Comparison of ENCODE assay signal across 17 cellular contexts in the genomic region with DNA sequence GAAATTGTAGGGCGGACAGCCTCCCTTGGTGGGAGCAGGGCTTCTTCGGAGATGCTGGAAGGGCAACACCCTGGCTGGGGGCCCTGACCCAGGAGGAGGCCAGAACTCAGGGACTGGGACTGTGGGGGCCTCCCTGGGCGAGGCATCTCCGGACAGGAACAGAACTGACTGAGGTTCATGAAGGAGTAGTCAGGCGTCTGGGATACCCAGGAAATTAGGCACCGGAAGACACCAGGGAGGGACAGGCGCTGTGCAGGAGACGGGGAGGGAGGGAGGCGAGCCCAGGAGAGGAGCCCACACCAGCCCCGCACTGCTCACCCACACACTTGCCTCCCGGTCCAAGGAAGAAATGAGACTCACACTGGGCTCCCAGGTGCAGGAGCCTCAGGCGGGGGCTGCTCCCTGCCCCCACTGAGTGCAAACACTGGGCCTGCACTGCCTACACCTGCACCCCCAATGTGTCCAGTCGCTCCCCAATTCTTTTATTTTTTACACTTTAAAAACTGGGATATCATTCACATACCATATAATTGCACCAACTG.
"Had no signal": no experiment of that assay in that cellular context is flagged by ENCODE, and none has a peak within 500 bp of the region (broad histone marks: within the 10 kb centered on the region; RNA-seq: fewer than 3 reads in every experiment).

No MANE protein-coding gene starts in this region.

- H3K4me2 ChIP-seq: hepatocyte had no signal

- H3K36me3 Mint-ChIP-seq: mesothelial cell of epicardium; stimulated activated effector memory CD8-positive, alpha-beta T cell treated with anti-CD3 and anti-CD28 coated beads, Interleukin-12 subunit alpha, Interleukin-12 subunit beta, amount 100 ng/mL, for 72 hours had no signal

- H3K4me1 ChIP-seq: tibial nerve, upper lobe of right lung, vagina had no signal

- H3K27me3 ChIP-seq: hepatocyte, neutrophil, tibial nerve, upper lobe of right lung, vagina had no signal

- H3K9me3 ChIP-seq: neutrophil, vagina had no signal

- DNase-seq: cerebellar nuclear complex; foreskin melanocyte; kidney glomerular epithelial cell; nephron progenitor cell; right cardiac atrium; small intestine; stimulated activated CD4-positive, alpha-beta T cell treated with anti-CD3 and anti-CD28 coated beads, Interleukin-2, amount 100 ng/mL, for 48 hours; stimulated activated CD8-positive, alpha-beta memory T cell treated with anti-CD3 and anti-CD28 coated beads, Interleukin-4, amount 100 ng/mL, for 48 hours; stimulated activated naive CD8-positive, alpha-beta T cell treated with anti-CD3 and anti-CD28 coated beads, Interleukin-15, Interleukin-2, amounts not matched to agents 100 U/mL and 50 U/mL, for 24 hours; upper lobe of right lung had no signal

- H3K79me2 ChIP-seq: hepatocyte had no signal

- H3K9me3 Mint-ChIP-seq: dendritic cell treated with granulocyte-macrophage colony-stimulating factor and Interleukin-4, amounts not matched to agents 40 ng/mL and 50 ng/mL, for 4 days; stimulated activated effector memory CD8-positive, alpha-beta T cell treated with anti-CD3 and anti-CD28 coated beads, Interleukin-12 subunit alpha, Interleukin-12 subunit beta, amount 100 ng/mL, for 72 hours had no signal

- H3K36me3 ChIP-seq: neutrophil, tibial nerve, upper lobe of right lung, vagina had no signal

- H2AFZ ChIP-seq: hepatocyte had no signal

- H3K4me1 Mint-ChIP-seq: stimulated activated effector memory CD8-positive, alpha-beta T cell treated with anti-CD3 and anti-CD28 coated beads, Interleukin-12 subunit alpha, Interleukin-12 subunit beta, amount 100 ng/mL, for 72 hours had no signal

- H3K27ac Mint-ChIP-seq: dendritic cell treated with granulocyte-macrophage colony-stimulating factor and Interleukin-4, amounts not matched to agents 40 ng/mL and 50 ng/mL, for 4 days; mesothelial cell of epicardium; nephron progenitor cell; stimulated activated effector memory CD8-positive, alpha-beta T cell treated with anti-CD3 and anti-CD28 coated beads, Interleukin-12 subunit alpha, Interleukin-12 subunit beta, amount 100 ng/mL, for 72 hours had no signal

- H3K4me3 Mint-ChIP-seq: dendritic cell treated with granulocyte-macrophage colony-stimulating factor and Interleukin-4, amounts not matched to agents 40 ng/mL and 50 ng/mL, for 4 days; mesothelial cell of epicardium; nephron progenitor cell; stimulated activated effector memory CD8-positive, alpha-beta T cell treated with anti-CD3 and anti-CD28 coated beads, Interleukin-12 subunit alpha, Interleukin-12 subunit beta, amount 100 ng/mL, for 72 hours had no signal

- H3K4me3 ChIP-seq: hepatocyte, tibial nerve, upper lobe of right lung, vagina had no signal

- H3K27ac ChIP-seq: hepatocyte, neutrophil, tibial nerve, upper lobe of right lung, vagina had no signal
